1 cellular context compared by ENCODE assay signal in the genomic region with DNA sequence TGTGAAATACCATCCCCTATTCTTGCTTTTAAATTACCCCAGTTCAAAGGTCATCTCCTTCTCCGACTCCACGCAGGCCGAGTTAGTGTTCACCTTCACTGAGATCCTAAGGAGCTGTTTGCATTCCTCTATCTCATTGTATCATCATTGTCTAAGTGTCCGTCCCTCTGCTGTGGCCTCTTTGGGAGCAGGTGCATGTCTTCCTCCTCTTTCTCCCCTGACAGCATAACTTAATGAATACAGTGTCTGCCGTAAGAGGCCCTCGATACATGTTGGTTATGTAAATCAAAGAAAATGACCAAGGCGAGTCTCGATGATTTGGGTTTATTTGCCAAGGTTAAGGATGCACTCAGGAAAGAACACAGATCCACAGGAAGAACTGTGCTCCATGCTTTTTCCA.
TF ChIP-seq lines count a peak whose summit lies in the region.

No MANE protein-coding gene starts in this region.

TF ChIP-seq in GM23338, 12 proteins besides CTCF, POLR2A, EP300 and RAD21 (continued from another document):
- TF ChIP-seq EZH2phosphoT487 (IDR thresholded peaks at IDR 0.05; ENCODE audit: unreplicated experiment) (no peak), ZNF331 (CRISPR knock-in tag; IDR thresholded peaks at IDR 0.05; ENCODE audit: low read depth) (no peak), NANOG (IDR thresholded peaks at IDR 0.05; ENCODE audit: borderline replicate concordance) (no peak), STAT1 (IDR thresholded peaks at IDR 0.05; ENCODE audit: unreplicated experiment) (no peak)
- TF ChIP-seq, protein P1, sequence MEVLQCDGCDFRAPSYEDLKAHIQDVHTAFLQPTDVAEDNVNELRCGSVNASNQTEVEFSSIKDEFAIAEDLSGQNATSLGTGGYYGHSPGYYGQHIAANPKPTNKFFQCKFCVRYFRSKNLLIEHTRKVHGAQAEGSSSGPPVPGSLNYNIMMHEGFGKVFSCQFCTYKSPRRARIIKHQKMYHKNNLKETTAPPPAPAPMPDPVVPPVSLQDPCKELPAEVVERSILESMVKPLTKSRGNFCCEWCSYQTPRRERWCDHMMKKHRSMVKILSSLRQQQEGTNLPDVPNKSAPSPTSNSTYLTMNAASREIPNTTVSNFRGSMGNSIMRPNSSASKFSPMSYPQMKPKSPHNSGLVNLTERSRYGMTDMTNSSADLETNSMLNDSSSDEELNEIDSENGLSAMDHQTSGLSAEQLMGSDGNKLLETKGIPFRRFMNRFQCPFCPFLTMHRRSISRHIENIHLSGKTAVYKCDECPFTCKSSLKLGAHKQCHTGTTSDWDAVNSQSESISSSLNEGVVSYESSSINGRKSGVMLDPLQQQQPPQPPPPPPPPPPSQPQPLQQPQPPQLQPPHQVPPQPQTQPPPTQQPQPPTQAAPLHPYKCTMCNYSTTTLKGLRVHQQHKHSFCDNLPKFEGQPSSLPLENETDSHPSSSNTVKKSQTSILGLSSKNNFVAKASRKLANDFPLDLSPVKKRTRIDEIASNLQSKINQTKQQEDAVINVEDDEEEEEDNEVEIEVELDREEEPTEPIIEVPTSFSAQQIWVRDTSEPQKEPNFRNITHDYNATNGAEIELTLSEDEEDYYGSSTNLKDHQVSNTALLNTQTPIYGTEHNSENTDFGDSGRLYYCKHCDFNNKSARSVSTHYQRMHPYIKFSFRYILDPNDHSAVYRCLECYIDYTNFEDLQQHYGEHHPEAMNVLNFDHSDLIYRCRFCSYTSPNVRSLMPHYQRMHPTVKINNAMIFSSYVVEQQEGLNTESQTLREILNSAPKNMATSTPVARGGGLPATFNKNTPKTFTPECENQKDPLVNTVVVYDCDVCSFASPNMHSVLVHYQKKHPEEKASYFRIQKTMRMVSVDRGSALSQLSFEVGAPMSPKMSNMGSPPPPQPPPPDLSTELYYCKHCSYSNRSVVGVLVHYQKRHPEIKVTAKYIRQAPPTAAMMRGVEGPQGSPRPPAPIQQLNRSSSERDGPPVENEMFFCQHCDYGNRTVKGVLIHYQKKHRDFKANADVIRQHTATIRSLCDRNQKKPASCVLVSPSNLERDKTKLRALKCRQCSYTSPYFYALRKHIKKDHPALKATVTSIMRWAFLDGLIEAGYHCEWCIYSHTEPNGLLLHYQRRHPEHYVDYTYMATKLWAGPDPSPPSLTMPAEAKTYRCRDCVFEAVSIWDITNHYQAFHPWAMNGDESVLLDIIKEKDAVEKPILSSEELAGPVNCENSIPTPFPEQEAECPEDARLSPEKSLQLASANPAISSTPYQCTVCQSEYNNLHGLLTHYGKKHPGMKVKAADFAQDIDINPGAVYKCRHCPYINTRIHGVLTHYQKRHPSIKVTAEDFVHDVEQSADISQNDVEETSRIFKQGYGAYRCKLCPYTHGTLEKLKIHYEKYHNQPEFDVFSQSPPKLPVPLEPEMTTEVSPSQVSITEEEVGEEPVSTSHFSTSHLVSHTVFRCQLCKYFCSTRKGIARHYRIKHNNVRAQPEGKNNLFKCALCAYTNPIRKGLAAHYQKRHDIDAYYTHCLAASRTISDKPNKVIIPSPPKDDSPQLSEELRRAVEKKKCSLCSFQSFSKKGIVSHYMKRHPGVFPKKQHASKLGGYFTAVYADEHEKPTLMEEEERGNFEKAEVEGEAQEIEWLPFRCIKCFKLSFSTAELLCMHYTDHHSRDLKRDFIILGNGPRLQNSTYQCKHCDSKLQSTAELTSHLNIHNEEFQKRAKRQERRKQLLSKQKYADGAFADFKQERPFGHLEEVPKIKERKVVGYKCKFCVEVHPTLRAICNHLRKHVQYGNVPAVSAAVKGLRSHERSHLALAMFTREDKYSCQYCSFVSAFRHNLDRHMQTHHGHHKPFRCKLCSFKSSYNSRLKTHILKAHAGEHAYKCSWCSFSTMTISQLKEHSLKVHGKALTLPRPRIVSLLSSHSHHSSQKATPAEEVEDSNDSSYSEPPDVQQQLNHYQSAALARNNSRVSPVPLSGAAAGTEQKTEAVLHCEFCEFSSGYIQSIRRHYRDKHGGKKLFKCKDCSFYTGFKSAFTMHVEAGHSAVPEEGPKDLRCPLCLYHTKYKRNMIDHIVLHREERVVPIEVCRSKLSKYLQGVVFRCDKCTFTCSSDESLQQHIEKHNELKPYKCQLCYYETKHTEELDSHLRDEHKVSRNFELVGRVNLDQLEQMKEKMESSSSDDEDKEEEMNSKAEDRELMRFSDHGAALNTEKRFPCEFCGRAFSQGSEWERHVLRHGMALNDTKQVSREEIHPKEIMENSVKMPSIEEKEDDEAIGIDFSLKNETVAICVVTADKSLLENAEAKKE (CRISPR knock-in tag; IDR thresholded peaks at IDR 0.05), result no peak
TF ChIP-seq in GM23338: peak in this region for 0.
